In genomic region chr1:241834733-241835377, GRCh38 we compare ENCODE assay signal across 9 cellular contexts. TPM values are rescaled to one million over a fixed set of nuclear protein-coding genes. Genes with fewer than 3 reads are reported as not detected.
DNase-seq lines count a peak whose midpoint lies in the region; ATAC-seq, FAIRE-seq and TF ChIP-seq lines count a peak whose summit lies in the region.
"Had no signal": no experiment of that assay in that cellular context is flagged by ENCODE, and none has a peak within 500 bp of the region (broad histone marks: within the 10 kb centered on the region; RNA-seq: fewer than 3 reads in every experiment).

No MANE protein-coding gene starts in this region.

- TF ChIP-seq CTCF in GM10266 (IDR thresholded peaks at IDR 0.05; ENCODE audit: control insufficient read depth, insufficient read depth, low read depth, missing control alignments), result peak; percentile 61
- peak; percentile 65 to 89 (median 76); a peak in 5 of 6 replicates for TF ChIP-seq CTCF in K562 (IDR thresholded peaks at IDR 0.05 in 2 of 3, conservative IDR thresholded peaks at IDR 0.05 in 1 of 3; ENCODE audit: insufficient read depth in 2 of 3, low read depth in 1 of 3, low read length in 3 of 3)

- H3K9me1 ChIP-seq in K562 (ENCODE audit: control insufficient read depth, insufficient read depth, low read length), result no peaks in the 10 kb centered on the region

- H3K4me3 ChIP-seq in K562 (no peak overlapping the region), mesendoderm (ENCODE audit: low read length) (no peak overlapping the region)

- ATAC-seq in K562 (peak; percentile 80), GM21737 (IDR thresholded peaks at IDR 0.05; ENCODE audit: unreplicated experiment) (no peak)

- TF ChIP-seq EP300 in K562 (IDR thresholded peaks at IDR 0.05; ENCODE audit: low read length), result no peak

- H2AK5ac ChIP-seq in mesendoderm (ENCODE audit: low read length), result no peak overlapping the region

- TF ChIP-seq POLR2A in K562 (conservative IDR thresholded peaks at IDR 0.05), result no peak

- POLR2A ChIA-PET in K562 (lab: Yijun Ruan, JAX), result interaction anchor here (0.6 to 3.2 kb wide), 2 partner anchors 9 to 225 kb away, joined by 3 to 12 read pairs; no protein-coding TSS in a partner anchor

- H3K18ac ChIP-seq in mesendoderm (ENCODE audit: low read length), result no peak overlapping the region

- H4K8ac ChIP-seq in mesendoderm (ENCODE audit: low read depth, low read length), result no peak overlapping the region

- no peaks in the 10 kb centered on the region for H3K27me3 ChIP-seq in K562 (ENCODE audit: control insufficient read depth in 2 of 2, insufficient read depth in 2 of 2, low read length in 2 of 2)
- H3K27me3 ChIP-seq in mesendoderm (ENCODE audit: insufficient read depth, low read length, poor library complexity), result no peaks in the 10 kb centered on the region

- no peak overlapping the region for H3K23ac ChIP-seq in mesendoderm (ENCODE audit: low read length)

- no peaks in the 10 kb centered on the region for H3K79me1 ChIP-seq in mesendoderm (ENCODE audit: low read length)

- TF ChIP-seq RAD21 in K562 (CRISPR knock-in tag; conservative IDR thresholded peaks at IDR 0.05 in 1 of 2, IDR thresholded peaks at IDR 0.05 in 1 of 2), result peak; percentile 92 to 93

- intact Hi-C loops in K562 (cut with micrococcal nuclease), result loop anchor here (1.0 to 10.0 kb wide), 5 partner anchors 65 to 950 kb away; no protein-coding TSS in a partner anchor

- CTCF ChIA-PET in K562 (lab: Yijun Ruan, JAX; ENCODE audit: low intra/inter-chr PET ratio), result interaction anchor here (1.1 to 2.6 kb wide), 4 partner anchors 207 to 303 kb away, joined by 4 to 25 read pairs (median 14); partner anchors contain the start of gene KMO

- no peak overlapping the region for H2BK5ac ChIP-seq in mesendoderm (ENCODE audit: low read length)

- H3K79me2 ChIP-seq in K562 (ENCODE audit: control insufficient read depth, insufficient read depth, low read length) (no peaks in the 10 kb centered on the region), mesendoderm (ENCODE audit: control insufficient read depth, insufficient read depth, low read length) (no peaks in the 10 kb centered on the region)

- peak overlapping the region; percentile 48; the same call in 1 of the 2 replicates for H2AFZ ChIP-seq in K562 (ENCODE audit: low read depth, low read length)

- H3K36me3 ChIP-seq in K562 (ENCODE audit: control insufficient read depth, insufficient read depth, low read length) (no peaks in the 10 kb centered on the region), mesendoderm (ENCODE audit: control insufficient read depth, insufficient read depth, low read length) (no peaks in the 10 kb centered on the region)

- H3K27ac ChIP-seq in K562 (ENCODE audit: extremely low read depth, low read depth, low read length), result no peak overlapping the region
- no peak overlapping the region for H3K27ac ChIP-seq in mesendoderm (ENCODE audit: low read depth, low read length)

- H3K9me3 ChIP-seq in K562 (replicated peaks; ENCODE audit: control insufficient read depth, insufficient read depth, low read depth, low read length), result no peaks in the 10 kb centered on the region

- 0% methylated on average over 1 of the region's 1 CpG for WGBS in K562 (ENCODE audit: insufficient coverage, low coverage, missing lambda C conversion rate)
- WGBS in mesendoderm (ENCODE audit: extremely low coverage, insufficient coverage, low lambda C conversion rate), result no CpG with 5 or more reads among the region's 1 CpG

- no peak overlapping the region for H2BK120ac ChIP-seq in mesendoderm (ENCODE audit: low read depth, low read length)

- no TSS peak for BruUV-seq in K562 (replicated peaks; lab: Mats Ljungman, UMichigan)

- H3K4me1 ChIP-seq in K562 (replicated peaks in 1 of 2; ENCODE audit: control insufficient read depth in 2 of 2, insufficient read depth in 2 of 2, low read length in 2 of 2), result peaks cover 6 to 19% of the 10 kb centered on the region in 2 experiments; a peak in 4 of 5 replicates
- no peaks in the 10 kb centered on the region for H3K4me1 ChIP-seq in mesendoderm (ENCODE audit: control insufficient read depth, low read depth, low read length)

- no peak overlapping the region for H4K5ac ChIP-seq in mesendoderm (ENCODE audit: low read length)

- in situ Hi-C loops in K562 (cut with MboI), result loop anchor here (5.0 to 10.0 kb wide), 2 partner anchors 218 to 310 kb away; no protein-coding TSS in a partner anchor

- DNase-seq in GM10266 (ENCODE audit: extremely low spot score), result no peak
- DNase-seq in NCI-H1092 treated with DMSO at 0.1 percent for 48 hours (lab: John Stamatoyannopoulos, UW), result peak; percentile 65
- peak in 2 of 4 experiments; percentile 45 to 77 for DNase-seq in K562 (ENCODE audit: extremely low read depth in 1 of 4, low spot score in 3 of 4)
- DNase-seq in mesendoderm, result peak; percentile 58
- no peak for DNase-seq in central memory CD4-positive, alpha-beta T cell
- DNase-seq in OCI-M2 (lab: John Stamatoyannopoulos, UW; ENCODE audit: unreplicated experiment), result no peak
- DNase-seq in activated CD4-positive, alpha-beta T cell treated with anti-CD3 and anti-CD28 coated beads, Interleukin-2, amount 50 U/mL, for 48 hours, result no peak
- DNase-seq: activated B cell treated with CpG ODN at 0.5 μM for 24 hours had no signal

- no peaks in the 10 kb centered on the region for H4K20me1 ChIP-seq in K562 (replicated peaks; ENCODE audit: control insufficient read depth, insufficient read depth, low read length)

- H3K9ac ChIP-seq in K562 (ENCODE audit: insufficient read depth in 1 of 2, low read depth in 2 of 2, low read length in 2 of 2) (no peak overlapping the region), mesendoderm (ENCODE audit: low read length) (no peak overlapping the region)

- H2BK15ac ChIP-seq in mesendoderm (replicated peaks; ENCODE audit: low read depth), result no peak overlapping the region

- H3K56ac ChIP-seq in mesendoderm (ENCODE audit: low read length), result no peak overlapping the region

- H3K4me2 ChIP-seq in K562 (ENCODE audit: insufficient read depth, low read length) (no peak overlapping the region), mesendoderm (ENCODE audit: low read length) (no peak overlapping the region)

- H3K4ac ChIP-seq in mesendoderm (ENCODE audit: low read depth, low read length), result no peak overlapping the region

- peak; percentile 74 for FAIRE-seq in K562 (lab: Jason Lieb, UNC)

TF ChIP-seq in K562, 482 proteins besides CTCF, POLR2A, EP300 and RAD21 (continues in another document):
- peak; percentile 44; the same call in 1 of the 2 replicates for TF ChIP-seq JUND (IDR thresholded peaks at IDR 0.05; ENCODE audit: borderline replicate concordance, low read depth, low read length)
- no peak; the same call in 2 of the 3 replicates for TF ChIP-seq JUND (tag; IDR thresholded peaks at IDR 0.05; ENCODE audit: borderline replicate concordance, low read depth, low read length)
- TF ChIP-seq RNF2 (IDR thresholded peaks at IDR 0.05), result no peak
- TF ChIP-seq SRSF3 (IDR thresholded peaks at IDR 0.05; ENCODE audit: insufficient read depth, low read length), result no peak
- no peak for TF ChIP-seq CBX3 (IDR thresholded peaks at IDR 0.05; ENCODE audit: borderline replicate concordance in 1 of 2, low read length in 2 of 2)
- TF ChIP-seq ZNF12 (CRISPR knock-in tag; IDR thresholded peaks at IDR 0.05), result no peak
- peak; percentile 66 for TF ChIP-seq SMC3 (conservative IDR thresholded peaks at IDR 0.05; ENCODE audit: insufficient read depth, low read depth, low read length)
- TF ChIP-seq, protein P1, sequence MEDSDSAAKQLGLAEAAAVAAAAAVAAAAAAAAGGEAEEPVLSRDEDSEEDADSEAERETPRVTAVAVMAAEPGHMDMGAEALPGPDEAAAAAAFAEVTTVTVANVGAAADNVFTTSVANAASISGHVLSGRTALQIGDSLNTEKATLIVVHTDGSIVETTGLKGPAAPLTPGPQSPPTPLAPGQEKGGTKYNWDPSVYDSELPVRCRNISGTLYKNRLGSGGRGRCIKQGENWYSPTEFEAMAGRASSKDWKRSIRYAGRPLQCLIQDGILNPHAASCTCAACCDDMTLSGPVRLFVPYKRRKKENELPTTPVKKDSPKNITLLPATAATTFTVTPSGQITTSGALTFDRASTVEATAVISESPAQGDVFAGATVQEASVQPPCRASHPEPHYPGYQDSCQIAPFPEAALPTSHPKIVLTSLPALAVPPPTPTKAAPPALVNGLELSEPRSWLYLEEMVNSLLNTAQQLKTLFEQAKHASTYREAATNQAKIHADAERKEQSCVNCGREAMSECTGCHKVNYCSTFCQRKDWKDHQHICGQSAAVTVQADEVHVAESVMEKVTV (CRISPR knock-in tag; IDR thresholded peaks at IDR 0.05), result peak; percentile 77
- TF ChIP-seq TBL1XR1 (IDR thresholded peaks at IDR 0.05; ENCODE audit: low read length in 2 of 2), result 0 out of 4 replicates have a peak, but pooled peaks of 1 of the 2 experiments have one; percentile 28
- TF ChIP-seq HDAC3 (IDR thresholded peaks at IDR 0.05; ENCODE audit: borderline replicate concordance, partially characterized antibody), result peak; percentile 14

RNA-seq across cellular contexts. Expression of gene EXO1, which starts 13.1 kb away (rescaled TPM):
- total RNA-seq in K562 (2011; cell fraction: chromatin; rRNA removed; ENCODE audit: low replicate concordance), result 64.7 and 140 TPM in 2 replicates
- 34.7 and 43.2 TPM in 2 replicates for total RNA-seq in K562 (2011; cell fraction: nucleolus; rRNA removed)
- 35.2 and 47.5 TPM in 2 replicates for total RNA-seq in K562 (2011; cell fraction: nucleoplasm; rRNA removed)
- total RNA-seq in K562 (2014; rRNA removed) (79.6 and 95.1 TPM in 2 replicates), K562 (2014; rRNA removed; fragmentation: Illumina TruSeq; extraction: Trizol) (125 and 135 TPM in 2 replicates), K562 (2015; rRNA removed; fragmentation: Illumina TruSeq; extraction: Trizol) (101 and 108 TPM in 2 replicates), K562 (2021) (101 and 107 TPM in 2 replicates)
- polyA plus RNA-seq in K562 (2011; rRNA removed) (54.6 and 65.9 TPM in 2 replicates), K562 (2014; fragmentation: Illumina TruSeq; extraction: Trizol) (105 and 116 TPM in 2 replicates), K562 (2014; fragmentation: Nextera tagmentation; extraction: Ambion mirVana) (10 to 100 TPM; 36.0 to 83.9 TPM), K562 (2014; rRNA removed) (69.5 and 71.9 TPM in 2 replicates)
- 17.0 and 30.4 TPM in 2 replicates for polyA plus RNA-seq in K562 (2011; cell fraction: cytosol; rRNA removed)
- polyA plus RNA-seq in K562 (2011; cell fraction: nucleus; rRNA removed), result 31.9 and 42.5 TPM in 2 replicates
- 36.8 and 61.1 TPM in 2 replicates for polyA plus RNA-seq in K562 (2012)
- polyA minus RNA-seq in K562 (2011; rRNA and poly(A)+ RNA removed), result 154 and 157 TPM in 2 replicates
- polyA minus RNA-seq in K562 (2011; cell fraction: cytosol; rRNA and poly(A)+ RNA removed), result 48.3 and 58.5 TPM in 2 replicates
- polyA minus RNA-seq in K562 (2011; cell fraction: nucleus; rRNA and poly(A)+ RNA removed), result 39.0 and 66.5 TPM in 2 replicates
- 24.3 TPM for polyA plus RNA-seq in mesendoderm (2013, experiment 1 of 2)
- polyA plus RNA-seq in mesendoderm (2013, experiment 2 of 2), result 24.4 TPM

Comparison
In these comparisons a context has a peak if more than half of its experiments do, and no peak if none do; other contexts are left out.
1. DNase-seq: peak in NCI-H1092 treated with DMSO at 0.1 percent for 48 hours (single experiment) and mesendoderm (single experiment); none in GM10266 (single experiment), central memory CD4-positive, alpha-beta T cell (single experiment), OCI-M2 (single experiment) and activated CD4-positive, alpha-beta T cell treated with anti-CD3 and anti-CD28 coated beads, Interleukin-2, amount 50 U/mL, for 48 hours (0 of 2).